ENCODE assay signal across 2 cellular contexts in genomic region chr11:68031136-68031459, GRCh38.
TF ChIP-seq lines count a peak whose summit lies in the region.

No MANE protein-coding gene starts in this region.

TF ChIP-seq in K562, 482 proteins besides CTCF, POLR2A, EP300 and RAD21 (continues in another document):
- no peak for TF ChIP-seq MTF1 (CRISPR knock-in tag; IDR thresholded peaks at IDR 0.05; ENCODE audit: borderline replicate concordance)
- TF ChIP-seq ZNF57 (CRISPR knock-in tag; IDR thresholded peaks at IDR 0.05): no peak
- TF ChIP-seq BACH1 (tag; IDR thresholded peaks at IDR 0.05): no peak
- TF ChIP-seq NR2C2 (CRISPR knock-in tag; IDR thresholded peaks at IDR 0.05): no peak
- TF ChIP-seq NR2C2 (tag; IDR thresholded peaks at IDR 0.05): peak; percentile 46; the same call in 1 of the 2 replicates
- TF ChIP-seq SMAD2 (IDR thresholded peaks at IDR 0.05; ENCODE audit: low read depth, low read length): no peak
- TF ChIP-seq ZNF316 (IDR thresholded peaks at IDR 0.05): no peak
- no peak for TF ChIP-seq JUN (IDR thresholded peaks at IDR 0.05; ENCODE audit: borderline replicate concordance, low read depth, low read length)
- TF ChIP-seq JUN (CRISPR knock-in tag; IDR thresholded peaks at IDR 0.05; ENCODE audit: borderline replicate concordance): no peak
- TF ChIP-seq ELF1 (tag; IDR thresholded peaks at IDR 0.05): 0 out of 2 replicates have a peak, but pooled peaks have one; percentile 11
- 0 out of 2 replicates have a peak, but pooled peaks have one; percentile 1 for TF ChIP-seq ZNF197 (CRISPR knock-in tag; IDR thresholded peaks at IDR 0.05; ENCODE audit: low read depth)
- TF ChIP-seq, protein P1, sequence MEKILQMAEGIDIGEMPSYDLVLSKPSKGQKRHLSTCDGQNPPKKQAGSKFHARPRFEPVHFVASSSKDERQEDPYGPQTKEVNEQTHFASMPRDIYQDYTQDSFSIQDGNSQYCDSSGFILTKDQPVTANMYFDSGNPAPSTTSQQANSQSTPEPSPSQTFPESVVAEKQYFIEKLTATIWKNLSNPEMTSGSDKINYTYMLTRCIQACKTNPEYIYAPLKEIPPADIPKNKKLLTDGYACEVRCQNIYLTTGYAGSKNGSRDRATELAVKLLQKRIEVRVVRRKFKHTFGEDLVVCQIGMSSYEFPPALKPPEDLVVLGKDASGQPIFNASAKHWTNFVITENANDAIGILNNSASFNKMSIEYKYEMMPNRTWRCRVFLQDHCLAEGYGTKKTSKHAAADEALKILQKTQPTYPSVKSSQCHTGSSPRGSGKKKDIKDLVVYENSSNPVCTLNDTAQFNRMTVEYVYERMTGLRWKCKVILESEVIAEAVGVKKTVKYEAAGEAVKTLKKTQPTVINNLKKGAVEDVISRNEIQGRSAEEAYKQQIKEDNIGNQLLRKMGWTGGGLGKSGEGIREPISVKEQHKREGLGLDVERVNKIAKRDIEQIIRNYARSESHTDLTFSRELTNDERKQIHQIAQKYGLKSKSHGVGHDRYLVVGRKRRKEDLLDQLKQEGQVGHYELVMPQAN (IDR thresholded peaks at IDR 0.05; ENCODE audit: borderline replicate concordance): 0 out of 2 replicates have a peak, but pooled peaks have one; percentile 10
- no peak for TF ChIP-seq POLR2B (IDR thresholded peaks at IDR 0.05; ENCODE audit: low read depth, partially characterized antibody)
- TF ChIP-seq SMARCC2 (IDR thresholded peaks at IDR 0.05; ENCODE audit: low read depth): no peak
- TF ChIP-seq POLR2G (IDR thresholded peaks at IDR 0.05; ENCODE audit: low read depth, low read length): no peak
- TF ChIP-seq VEZF1 (CRISPR knock-in tag; IDR thresholded peaks at IDR 0.05): no peak
- TF ChIP-seq, protein P2, sequence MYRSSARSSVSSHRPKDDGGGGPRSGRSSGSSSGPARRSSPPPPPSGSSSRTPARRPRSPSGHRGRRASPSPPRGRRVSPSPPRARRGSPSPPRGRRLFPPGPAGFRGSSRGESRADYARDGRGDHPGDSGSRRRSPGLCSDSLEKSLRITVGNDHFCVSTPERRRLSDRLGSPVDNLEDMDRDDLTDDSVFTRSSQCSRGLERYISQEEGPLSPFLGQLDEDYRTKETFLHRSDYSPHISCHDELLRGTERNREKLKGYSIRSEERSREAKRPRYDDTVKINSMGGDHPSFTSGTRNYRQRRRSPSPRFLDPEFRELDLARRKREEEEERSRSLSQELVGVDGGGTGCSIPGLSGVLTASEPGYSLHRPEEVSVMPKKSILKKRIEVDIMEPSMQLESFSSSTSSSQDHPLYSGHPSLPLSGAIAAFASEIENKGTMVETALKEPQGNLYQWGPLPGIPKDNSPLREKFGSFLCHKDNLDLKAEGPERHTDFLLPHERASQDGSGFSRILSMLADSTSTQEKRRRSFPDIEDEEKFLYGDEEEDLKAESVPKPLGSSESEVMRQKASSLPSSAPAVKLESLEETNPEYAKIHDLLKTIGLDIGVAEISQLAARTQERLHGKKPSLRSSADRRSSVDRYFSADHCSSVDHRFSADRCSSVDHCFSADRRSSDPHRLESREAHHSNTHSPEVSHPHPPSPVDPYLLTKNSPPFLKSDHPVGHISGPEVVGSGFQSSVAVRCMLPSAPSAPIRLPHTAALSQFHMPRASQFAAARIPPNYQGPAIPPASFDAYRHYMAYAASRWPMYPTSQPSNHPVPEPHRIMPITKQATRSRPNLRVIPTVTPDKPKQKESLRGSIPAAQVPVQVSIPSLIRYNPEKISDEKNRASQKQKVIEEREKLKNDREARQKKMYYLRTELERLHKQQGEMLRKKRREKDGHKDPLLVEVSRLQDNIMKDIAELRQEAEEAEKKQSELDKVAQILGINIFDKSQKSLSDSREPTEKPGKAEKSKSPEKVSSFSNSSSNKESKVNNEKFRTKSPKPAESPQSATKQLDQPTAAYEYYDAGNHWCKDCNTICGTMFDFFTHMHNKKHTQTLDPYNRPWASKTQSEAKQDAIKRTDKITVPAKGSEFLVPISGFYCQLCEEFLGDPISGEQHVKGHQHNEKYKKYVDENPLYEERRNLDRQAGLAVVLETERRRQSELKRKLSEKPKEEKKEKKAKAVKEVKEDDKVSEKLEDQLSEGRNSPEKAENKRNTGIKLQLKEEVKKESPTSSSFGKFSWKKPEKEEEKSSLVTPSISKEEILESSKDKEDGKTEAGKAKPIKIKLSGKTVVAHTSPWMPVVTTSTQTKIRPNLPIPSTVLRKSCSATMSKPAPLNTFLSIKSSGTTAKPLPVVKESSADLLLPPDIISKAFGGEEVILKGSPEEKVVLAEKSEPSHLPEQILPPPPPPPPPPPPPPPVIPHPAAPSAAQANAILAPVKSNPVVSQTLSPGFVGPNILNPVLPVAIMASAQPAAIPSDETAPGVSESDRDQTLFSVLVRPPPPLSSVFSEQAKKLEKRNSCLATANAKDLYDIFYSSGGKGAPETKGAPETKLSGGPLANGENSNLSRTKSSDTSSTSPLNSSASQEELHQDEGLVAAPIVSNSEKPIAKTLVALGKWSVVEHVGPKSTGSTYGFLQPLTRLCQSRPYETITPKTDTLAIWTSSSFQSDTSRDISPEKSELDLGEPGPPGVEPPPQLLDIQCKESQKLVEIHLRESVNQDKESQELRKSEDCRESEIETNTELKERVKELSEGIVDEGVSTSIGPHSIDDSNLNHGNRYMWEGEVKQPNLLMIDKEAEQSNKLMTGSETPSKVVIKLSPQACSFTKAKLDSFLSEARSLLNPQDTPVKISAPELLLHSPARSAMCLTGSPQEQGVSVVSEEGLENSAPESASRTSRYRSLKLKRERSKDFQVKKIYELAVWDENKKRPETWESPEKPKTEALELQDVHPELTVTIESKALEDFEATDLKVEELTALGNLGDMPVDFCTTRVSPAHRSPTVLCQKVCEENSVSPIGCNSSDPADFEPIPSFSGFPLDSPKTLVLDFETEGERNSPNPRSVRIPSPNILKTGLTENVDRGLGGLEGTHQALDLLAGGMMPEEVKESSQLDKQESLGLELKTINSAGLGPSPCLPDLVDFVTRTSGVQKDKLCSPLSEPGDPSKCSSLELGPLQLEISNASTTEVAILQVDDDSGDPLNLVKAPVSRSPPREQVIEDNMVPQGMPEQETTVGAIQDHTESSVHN (IDR thresholded peaks at IDR 0.05; ENCODE audit: borderline replicate concordance in 1 of 2, low read depth in 1 of 2): no peak
- no peak for TF ChIP-seq ZNF217 (CRISPR knock-in tag; IDR thresholded peaks at IDR 0.05)
- peak; percentile 1; the same call in 1 of the 2 replicates for TF ChIP-seq ESRRA (IDR thresholded peaks at IDR 0.05; ENCODE audit: borderline replicate concordance, low read depth)

TF ChIP-seq in HepG2, 621 proteins besides CTCF, POLR2A, EP300 and RAD21 (continues in another document):
- TF ChIP-seq DPF2 (CRISPR knock-in tag; IDR thresholded peaks at IDR 0.05; ENCODE audit: borderline replicate concordance, low read depth) (no peak), KLF15 (CRISPR knock-in tag; IDR thresholded peaks at IDR 0.05; ENCODE audit: borderline replicate concordance) (no peak), RARG (CRISPR knock-in tag; IDR thresholded peaks at IDR 0.05; ENCODE audit: low read depth) (no peak), ELF4 (CRISPR knock-in tag; IDR thresholded peaks at IDR 0.05; ENCODE audit: borderline replicate concordance) (peak; percentile 67; the same call in 1 of the 2 replicates), DMAP1 (CRISPR knock-in tag; IDR thresholded peaks at IDR 0.05) (peak; percentile 40; the same call in 1 of the 2 replicates), SCMH1 (CRISPR knock-in tag; IDR thresholded peaks at IDR 0.05; ENCODE audit: borderline replicate concordance) (no peak), ZNF746 (CRISPR knock-in tag; IDR thresholded peaks at IDR 0.05) (0 out of 2 replicates have a peak, but pooled peaks have one; percentile 23), RBAK (CRISPR knock-in tag; IDR thresholded peaks at IDR 0.05) (no peak), ZNF749 (CRISPR knock-in tag; IDR thresholded peaks at IDR 0.05; ENCODE audit: borderline replicate concordance) (no peak), ZNF629 (CRISPR knock-in tag; conservative IDR thresholded peaks at IDR 0.05) (peak; percentile 83), PHB2 (IDR thresholded peaks at IDR 0.05; ENCODE audit: partially characterized antibody) (no peak), ZNF772 (CRISPR knock-in tag; IDR thresholded peaks at IDR 0.05) (peak; percentile 19; the same call in 1 of the 2 replicates), ZKSCAN8 (CRISPR knock-in tag; IDR thresholded peaks at IDR 0.05; ENCODE audit: borderline replicate concordance) (no peak), HNRNPH1 (optimal IDR thresholded peaks at IDR 0.05; ENCODE audit: low read depth, low read length) (no peak), ZNF546 (CRISPR knock-in tag; conservative IDR thresholded peaks at IDR 0.05) (0 out of 2 replicates have a peak, but pooled peaks have one; percentile 16), ZNF567 (CRISPR knock-in tag; IDR thresholded peaks at IDR 0.05; ENCODE audit: borderline replicate concordance) (no peak), ELF1 (CRISPR knock-in tag; IDR thresholded peaks at IDR 0.05) (no peak), ZNF337 (CRISPR knock-in tag; IDR thresholded peaks at IDR 0.05; ENCODE audit: borderline replicate concordance, low read depth) (0 out of 2 replicates have a peak, but pooled peaks have one; percentile 17), REST (IDR thresholded peaks at IDR 0.05; ENCODE audit: borderline replicate concordance in 1 of 2, low read depth in 1 of 2, low read length in 2 of 2) (no peak), THAP11 (CRISPR knock-in tag; IDR thresholded peaks at IDR 0.05) (no peak), MNT (IDR thresholded peaks at IDR 0.05) (no peak), GABPA (IDR thresholded peaks at IDR 0.05; ENCODE audit: low read depth, low read length) (no peak), GABPA (CRISPR knock-in tag; IDR thresholded peaks at IDR 0.05; ENCODE audit: low read depth) (no peak)
- TF ChIP-seq, protein P3, sequence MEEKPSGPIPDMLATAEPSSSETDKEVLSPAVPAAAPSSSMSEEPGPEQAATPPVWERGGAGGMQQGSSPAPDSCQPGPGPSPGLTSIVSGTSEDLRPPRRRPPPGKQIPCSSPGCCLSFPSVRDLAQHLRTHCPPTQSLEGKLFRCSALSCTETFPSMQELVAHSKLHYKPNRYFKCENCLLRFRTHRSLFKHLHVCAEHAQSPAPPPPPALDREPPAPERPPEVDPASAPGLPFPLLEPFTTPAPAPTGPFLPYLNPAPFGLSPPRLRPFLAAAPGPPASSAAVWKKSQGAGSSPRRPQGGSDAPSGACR (CRISPR knock-in tag; IDR thresholded peaks at IDR 0.05): no peak
- TF ChIP-seq, protein P4, sequence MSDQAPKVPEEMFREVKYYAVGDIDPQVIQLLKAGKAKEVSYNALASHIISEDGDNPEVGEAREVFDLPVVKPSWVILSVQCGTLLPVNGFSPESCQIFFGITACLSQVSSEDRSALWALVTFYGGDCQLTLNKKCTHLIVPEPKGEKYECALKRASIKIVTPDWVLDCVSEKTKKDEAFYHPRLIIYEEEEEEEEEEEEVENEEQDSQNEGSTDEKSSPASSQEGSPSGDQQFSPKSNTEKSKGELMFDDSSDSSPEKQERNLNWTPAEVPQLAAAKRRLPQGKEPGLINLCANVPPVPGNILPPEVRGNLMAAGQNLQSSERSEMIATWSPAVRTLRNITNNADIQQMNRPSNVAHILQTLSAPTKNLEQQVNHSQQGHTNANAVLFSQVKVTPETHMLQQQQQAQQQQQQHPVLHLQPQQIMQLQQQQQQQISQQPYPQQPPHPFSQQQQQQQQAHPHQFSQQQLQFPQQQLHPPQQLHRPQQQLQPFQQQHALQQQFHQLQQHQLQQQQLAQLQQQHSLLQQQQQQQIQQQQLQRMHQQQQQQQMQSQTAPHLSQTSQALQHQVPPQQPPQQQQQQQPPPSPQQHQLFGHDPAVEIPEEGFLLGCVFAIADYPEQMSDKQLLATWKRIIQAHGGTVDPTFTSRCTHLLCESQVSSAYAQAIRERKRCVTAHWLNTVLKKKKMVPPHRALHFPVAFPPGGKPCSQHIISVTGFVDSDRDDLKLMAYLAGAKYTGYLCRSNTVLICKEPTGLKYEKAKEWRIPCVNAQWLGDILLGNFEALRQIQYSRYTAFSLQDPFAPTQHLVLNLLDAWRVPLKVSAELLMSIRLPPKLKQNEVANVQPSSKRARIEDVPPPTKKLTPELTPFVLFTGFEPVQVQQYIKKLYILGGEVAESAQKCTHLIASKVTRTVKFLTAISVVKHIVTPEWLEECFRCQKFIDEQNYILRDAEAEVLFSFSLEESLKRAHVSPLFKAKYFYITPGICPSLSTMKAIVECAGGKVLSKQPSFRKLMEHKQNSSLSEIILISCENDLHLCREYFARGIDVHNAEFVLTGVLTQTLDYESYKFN (CRISPR knock-in tag; conservative IDR thresholded peaks at IDR 0.05): no peak
